ENCODE assay signal across 12 cellular contexts in the genomic region with DNA sequence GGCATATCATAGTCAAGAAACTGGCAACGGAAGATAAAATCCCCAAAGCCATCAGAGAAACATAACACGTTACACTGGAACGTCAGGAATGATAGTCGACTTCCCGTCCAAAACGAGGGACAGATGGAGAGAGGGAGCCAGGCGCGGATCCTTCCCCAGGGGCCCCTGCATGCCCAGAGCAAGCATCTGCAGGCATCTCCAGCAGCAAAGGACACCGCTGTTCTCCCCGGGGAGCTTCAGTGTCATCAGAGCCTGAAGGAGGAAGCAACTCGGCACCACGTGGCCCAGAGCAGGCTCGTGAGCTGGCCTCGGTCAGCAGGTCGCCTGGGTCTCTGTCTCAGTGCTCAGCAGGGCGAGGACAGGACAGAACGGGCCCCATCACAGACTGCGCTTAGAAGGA. TPM values are rescaled to one million over a fixed set of nuclear protein-coding genes. Genes with fewer than 3 reads are reported as not detected.
A peak's percentile ranks its signal among the peaks of the same experiment; 100 is the strongest.
DNase-seq lines count a peak whose midpoint lies in the region; ATAC-seq and TF ChIP-seq lines count a peak whose summit lies in the region.
"Had no signal": no experiment of that assay in that cellular context is flagged by ENCODE, and none has a peak within 500 bp of the region (broad histone marks: within the 10 kb centered on the region; RNA-seq: fewer than 3 reads in every experiment).

No MANE protein-coding gene starts in this region.

- H3K9me2 ChIP-seq in Karpas-422 (replicated peaks; ENCODE audit: insufficient read depth, low read length), result no peaks in the 10 kb centered on the region

- no peaks in the 10 kb centered on the region for H3K27me3 ChIP-seq in Karpas-422 (ENCODE audit: low read length)
- no peaks in the 10 kb centered on the region for H3K27me3 ChIP-seq in esophagus muscularis mucosa
- no peaks in the 10 kb centered on the region for H3K27me3 ChIP-seq in thoracic aorta (replicated peaks; ENCODE audit: insufficient read depth)

- no peak for TF ChIP-seq POLR2A in esophagus muscularis mucosa (IDR thresholded peaks at IDR 0.05; ENCODE audit: low read depth)

- intact Hi-C loops in esophagus muscularis mucosa (cut with DNase I), result no loop called here

- H3K9ac ChIP-seq in Karpas-422 (ENCODE audit: low read length), result no peak overlapping the region

- H3K36me3 ChIP-seq in Karpas-422 (ENCODE audit: insufficient read depth, low read length) (no peaks in the 10 kb centered on the region), esophagus muscularis mucosa (peaks cover 0 to 54% (median 14%) of the 10 kb centered on the region in 4 donors), thoracic aorta (no peaks in the 10 kb centered on the region)

- no peaks in the 10 kb centered on the region for H4K20me1 ChIP-seq in Karpas-422 (ENCODE audit: insufficient read depth, low read depth, low read length)

- no peaks in the 10 kb centered on the region for H3K79me2 ChIP-seq in Karpas-422 (ENCODE audit: low read length)

- peak; percentile 61 for DNase-seq in Karpas-422
- DNase-seq in esophagus muscularis mucosa (ENCODE audit: extremely low spot score), result no peak
- peak; percentile 31 for DNase-seq in midbrain (lab: John Stamatoyannopoulos, UW)
- DNase-seq in thoracic aorta (ENCODE audit: low spot score), result no peak
- no peak for DNase-seq in stimulated activated CD4-positive, alpha-beta T cell treated with anti-CD3 and anti-CD28 coated beads, Interleukin-12 subunit alpha, Interleukin-12 subunit beta, amount 100 ng/mL, for 4 hours
- no peak for DNase-seq in middle frontal gyrus (ENCODE audit: extremely low spot score, low spot score)
- DNase-seq in NCI-H2081 treated with DMSO at 0.1 percent for 48 hours (lab: John Stamatoyannopoulos, UW), result no peak
- DNase-seq: activated T-cell treated with anti-CD3 and anti-CD28 coated beads for 4 hours, cerebellar nuclear complex, retina, T-helper 17 cell had no signal

- 72% methylated on average over 18 of the region's 18 CpGs for WGBS in esophagus muscularis mucosa

- TF ChIP-seq CTCF in esophagus muscularis mucosa (IDR thresholded peaks at IDR 0.05), result no peak
- no peak for TF ChIP-seq CTCF in thoracic aorta (IDR thresholded peaks at IDR 0.05)

- H3K4me1 ChIP-seq in Karpas-422 (ENCODE audit: low read length) (peaks cover 11% of the 10 kb centered on the region), esophagus muscularis mucosa (peaks cover 10 to 19% (median 17%) of the 10 kb centered on the region in 4 donors), thoracic aorta (ENCODE audit: control insufficient read depth in 1 of 2, low read depth in 2 of 2) (peaks cover 0 to 19% of the 10 kb centered on the region in 2 donors)

- TF ChIP-seq EP300 in esophagus muscularis mucosa (IDR thresholded peaks at IDR 0.05), result no peak

- H3K27ac ChIP-seq in Karpas-422 (ENCODE audit: low read length), result no peak overlapping the region
- peak overlapping the region; percentile 37 to 60 (median 56) for H3K27ac ChIP-seq in esophagus muscularis mucosa (replicated peaks in 1 of 4)
- H3K27ac ChIP-seq in thoracic aorta, result peak overlapping the region; percentile 51 to 60

- H3K4me2 ChIP-seq in Karpas-422 (ENCODE audit: low read depth, low read length, poor library complexity, severe bottlenecking), result peak overlapping the region; percentile 30

- no peak overlapping the region for H2AFZ ChIP-seq in Karpas-422 (ENCODE audit: low read length)

- ATAC-seq in thoracic aorta (ENCODE audit: insufficient number of reproducible peaks, low FRiP score, low read depth), result no peak
- ATAC-seq in HG03520 (IDR thresholded peaks at IDR 0.05; ENCODE audit: unreplicated experiment), result no peak
- ATAC-seq: T-helper 17 cell had no signal

- H3K9me3 ChIP-seq in Karpas-422 (ENCODE audit: low read length) (peaks cover under 1% of the 10 kb centered on the region; the same call in 1 of the 2 replicates), esophagus muscularis mucosa (no peaks in the 10 kb centered on the region), thoracic aorta (no peaks in the 10 kb centered on the region)

- H3K4me3 ChIP-seq in Karpas-422 (ENCODE audit: low read length) (no peak overlapping the region), esophagus muscularis mucosa (no peak overlapping the region), thoracic aorta (no peak overlapping the region)

RNA-seq across cellular contexts. Expression of a gene that starts 50.1 kb away (rescaled TPM):
- total RNA-seq in Karpas-422 (2014; rRNA removed; shearing (Covaris generic); ENCODE audit: low replicate concordance), result 12.2 and 16.7 TPM in 2 replicates
- total RNA-seq in esophagus muscularis mucosa (10 to 100 TPM; 14.5 to 32.0 (median 23.8) TPM), thoracic aorta (10 to 100 TPM; 47.1 to 49.3 TPM)

Comparison
In these comparisons a context has a peak if more than half of its experiments do, and no peak if none do; other contexts are left out.
1. DNase-seq: peak in Karpas-422 (single experiment) and midbrain (single experiment); none in esophagus muscularis mucosa (single experiment), thoracic aorta (single experiment), stimulated activated CD4-positive, alpha-beta T cell treated with anti-CD3 and anti-CD28 coated beads, Interleukin-12 subunit alpha, Interleukin-12 subunit beta, amount 100 ng/mL, for 4 hours (single experiment), middle frontal gyrus (single experiment) and NCI-H2081 treated with DMSO at 0.1 percent for 48 hours (single experiment).